ENCODE assay signal across 21 cellular contexts in genomic region chr2:139949242-139949972, GRCh38.
"Had no signal": no experiment of that assay in that cellular context is flagged by ENCODE, and none has a peak within 500 bp of the region (broad histone marks: within the 10 kb centered on the region; RNA-seq: fewer than 3 reads in every experiment).

No MANE protein-coding gene starts in this region.

- H3K36me3 ChIP-seq: esophagus muscularis mucosa, gastroesophageal sphincter, heart left ventricle, left lung, lower lobe of right lung had no signal

- H3K9me3 ChIP-seq: esophagus muscularis mucosa, gastroesophageal sphincter, heart left ventricle, left lung, lower lobe of right lung had no signal

- H3K4me2 ChIP-seq: hepatocyte had no signal

- H2AFZ ChIP-seq: hepatocyte had no signal

- FAIRE-seq: endothelial cell of umbilical vein, frontal cortex, kidney had no signal

- H3K4me1 ChIP-seq: esophagus muscularis mucosa, foreskin keratinocyte, gastroesophageal sphincter, heart left ventricle, left lung, lower lobe of right lung had no signal

- ATAC-seq: foreskin keratinocyte, gastroesophageal sphincter, heart left ventricle, left lung, left ventricle myocardium superior, lower lobe of right lung had no signal

- H3K27me3 ChIP-seq: dorsolateral prefrontal cortex, esophagus muscularis mucosa, foreskin keratinocyte, gastroesophageal sphincter, heart left ventricle, hepatocyte, left lung had no signal

- H3K79me2 ChIP-seq: hepatocyte had no signal

- H3K4me3 ChIP-seq: coronary artery, dorsolateral prefrontal cortex, esophagus muscularis mucosa, gastroesophageal sphincter, heart left ventricle, hepatocyte, left lung, lower lobe of right lung had no signal

- H3K27ac ChIP-seq: coronary artery, dorsolateral prefrontal cortex, esophagus muscularis mucosa, foreskin keratinocyte, gastroesophageal sphincter, heart left ventricle, hepatocyte, left lung, lower lobe of right lung had no signal

- DNase-seq: dermis blood vessel endothelial cell; dorsolateral prefrontal cortex; effector CD4-positive, alpha-beta T cell; effector memory CD4-positive, alpha-beta T cell; foreskin keratinocyte; heart left ventricle; hypothalamus; immature natural killer cell; islet precursor cell; kidney; kidney glomerular epithelial cell; left lung; left ventricle myocardium superior; lower lobe of right lung; mesenchymal stem cell had no signal
